ENCODE assay signal across 6 cellular contexts in genomic region chr3:61257148-61257547, GRCh38. TPM values are rescaled to one million over a fixed set of nuclear protein-coding genes. Genes with fewer than 3 reads are reported as not detected.
"Had no signal": no experiment of that assay in that cellular context is flagged by ENCODE, and none has a peak within 500 bp of the region (broad histone marks: within the 10 kb centered on the region; RNA-seq: fewer than 3 reads in every experiment).

No MANE protein-coding gene starts in this region.

- ATAC-seq: GM23338, HepG2 had no signal

- DNase-seq: H9, HCEC 1CT had no signal

- H3K27ac ChIP-seq: HL-60 had no signal

- H3K4me3 ChIP-seq: GM23338 had no signal

RNA-seq across cellular contexts. Expression of gene FHIT, which starts 5.9 kb away (rescaled TPM):
- total RNA-seq: HT1080 had no signal
